ENCODE assay signal across 8 cellular contexts in genomic region chr4:183444149-183444952, GRCh38. TPM values are rescaled to one million over a fixed set of nuclear protein-coding genes. Genes with fewer than 3 reads are reported as not detected.
DNase-seq lines count a peak whose midpoint lies in the region; ATAC-seq, FAIRE-seq and TF ChIP-seq lines count a peak whose summit lies in the region.

Gene CDKN2AIP, plus strand, starts transcription at chr4:183444636. Its CDS starts 162 bp downstream, at chr4:183444798.

- H3K4me2 ChIP-seq in H1 (ENCODE audit: insufficient read depth in 1 of 2, low read depth in 2 of 2, low read length in 2 of 2) (peak within 1 kb of the TSS; percentile 77 to 93), mesendoderm (ENCODE audit: low read length) (peak within 1 kb of the TSS; percentile 78)

- H4K20me1 ChIP-seq in H1 (replicated peaks in 1 of 2; ENCODE audit: control insufficient read depth in 1 of 2, insufficient read depth in 2 of 2, low read length in 2 of 2): peaks cover 0 to 1% of the 10 kb centered on the region in 2 experiments

- peak within 1 kb of the TSS; percentile 88 for H2BK5ac ChIP-seq in H1 (ENCODE audit: low read depth, low read length)
- H2BK5ac ChIP-seq in mesendoderm (ENCODE audit: low read length): peak within 1 kb of the TSS; percentile 93

- DNase-seq in D341Med (ENCODE audit: low spot score) (peak; percentile 95), NT2/D1 (ENCODE audit: low read depth, low spot score) (peak; percentile 87), H1 (ENCODE audit: low read depth in 1 of 2, low spot score in 2 of 2) (peak; percentile 78 to 90), mesendoderm (peak; percentile 98)
- DNase-seq in activated CD8-positive, alpha-beta memory T cell treated with anti-CD3 and anti-CD28 coated beads, Interleukin-2, amount 10 ng/mL, durations not matched to agents 7 days and 5 days: peak; percentile 94
- DNase-seq in stimulated activated CD8-positive, alpha-beta memory T cell treated with anti-CD3 and anti-CD28 coated beads, Interleukin-15, amount 100 ng/mL, for 1 hour (ENCODE audit: low read depth): peak; percentile 83

- H4K91ac ChIP-seq in H1 (replicated peaks; ENCODE audit: insufficient read length, low read length): peak within 1 kb of the TSS; percentile 84

- no peaks in the 10 kb centered on the region; the same call in 1 of the 2 replicates for H3K79me1 ChIP-seq in H1 (ENCODE audit: low read depth, low read length)
- peaks cover 8% of the 10 kb centered on the region for H3K79me1 ChIP-seq in mesendoderm (ENCODE audit: low read length)

- H3K9me3 ChIP-seq in HUES48 (ENCODE audit: control insufficient read depth, insufficient read depth, low read length) (no peaks in the 10 kb centered on the region), NT2/D1 (ENCODE audit: insufficient read depth, low read length) (no peaks in the 10 kb centered on the region), H1 (ENCODE audit: insufficient read depth in 2 of 2, low read depth in 1 of 2, low read length in 1 of 2) (no peaks in the 10 kb centered on the region)

- H3K4me3 ChIP-seq in HUES48 (ENCODE audit: low read depth, low read length): peak within 1 kb of the TSS; percentile 86
- peak within 1 kb of the TSS; percentile 94 for H3K4me3 ChIP-seq in NT2/D1 (ENCODE audit: insufficient read length, low read depth)
- peak within 1 kb of the TSS; percentile 73 to 88 (median 79) for H3K4me3 ChIP-seq in H1 (ENCODE audit: extremely low read depth in 1 of 4, insufficient read depth in 2 of 4, low read depth in 3 of 4, low read length in 4 of 4)
- peak within 1 kb of the TSS; percentile 93 for H3K4me3 ChIP-seq in mesendoderm (ENCODE audit: low read length)

- no peak within 1 kb of the TSS for H3K23ac ChIP-seq in H1 (ENCODE audit: insufficient read length)
- peak within 1 kb of the TSS; percentile 97 for H3K23ac ChIP-seq in mesendoderm (ENCODE audit: low read length)

- H4K8ac ChIP-seq in H1 (ENCODE audit: extremely low read depth, insufficient read depth, low read length): peak within 1 kb of the TSS; percentile 96
- peak within 1 kb of the TSS; percentile 41 for H4K8ac ChIP-seq in mesendoderm (ENCODE audit: low read depth, low read length)

- peak in 1 of 2 experiments; percentile 23; a peak in 1 of 3 replicates for TF ChIP-seq EP300 in H1 (IDR thresholded peaks at IDR 0.05; ENCODE audit: borderline replicate concordance in 1 of 2, low read depth in 2 of 2, low read length in 2 of 2)

- H3K79me2 ChIP-seq in H1 (ENCODE audit: control insufficient read depth in 1 of 2, insufficient read depth in 2 of 2, low read length in 2 of 2) (peaks cover 0 to 22% of the 10 kb centered on the region in 2 experiments; a peak in 3 of 4 replicates), mesendoderm (ENCODE audit: control insufficient read depth, insufficient read depth, low read length) (peaks cover 12% of the 10 kb centered on the region)

- peak within 1 kb of the TSS; percentile 97 for H3K9ac ChIP-seq in HUES48 (ENCODE audit: low read depth, low read length)
- peak within 1 kb of the TSS; percentile 96 for H3K9ac ChIP-seq in NT2/D1 (ENCODE audit: insufficient read length, low read depth)
- H3K9ac ChIP-seq in H1 (replicated peaks in 1 of 4; ENCODE audit: extremely low read depth in 1 of 4, low read depth in 3 of 4, low read length in 3 of 4): peak within 1 kb of the TSS; percentile 82 to 90 (median 90)
- peak within 1 kb of the TSS; percentile 96 for H3K9ac ChIP-seq in mesendoderm (ENCODE audit: low read length)

- peaks cover 4% of the 10 kb centered on the region; the same call in 1 of the 2 replicates for H3K4me1 ChIP-seq in HUES48 (ENCODE audit: control insufficient read depth, insufficient read depth, low read length)
- H3K4me1 ChIP-seq in NT2/D1 (ENCODE audit: insufficient read depth, insufficient read length): peaks cover 4% of the 10 kb centered on the region
- H3K4me1 ChIP-seq in H1 (replicated peaks in 1 of 4; ENCODE audit: control insufficient read depth in 3 of 4, insufficient read depth in 4 of 4, low read length in 3 of 4): peaks cover 0 to 5% (median 0%) of the 10 kb centered on the region in 4 experiments; a peak in 2 of 7 replicates
- H3K4me1 ChIP-seq in mesendoderm (ENCODE audit: control insufficient read depth, low read depth, low read length): no peaks in the 10 kb centered on the region

- H3K27ac ChIP-seq in HUES48 (ENCODE audit: low read depth, low read length) (peak within 1 kb of the TSS; percentile 100), H1 (ENCODE audit: low read depth, low read length) (peak within 1 kb of the TSS; percentile 90), mesendoderm (ENCODE audit: low read depth, low read length) (peak within 1 kb of the TSS; percentile 99)

- H3K36me3 Mint-ChIP-seq in activated CD8-positive, alpha-beta memory T cell treated with anti-CD3 and anti-CD28 coated beads, Interleukin-2, amount 10 ng/mL, durations not matched to agents 7 days and 5 days: peaks cover 38% of the 10 kb centered on the region

- H2BK20ac ChIP-seq in H1 (ENCODE audit: low read length): no peak within 1 kb of the TSS

- peak within 1 kb of the TSS; percentile 88 for H3K18ac ChIP-seq in H1 (ENCODE audit: extremely low read depth, low read length)
- H3K18ac ChIP-seq in mesendoderm (ENCODE audit: low read length): peak within 1 kb of the TSS; percentile 43

- CTCF ChIA-PET in activated CD8-positive, alpha-beta memory T cell treated with anti-CD3 and anti-CD28 coated beads, Interleukin-2, amount 10 ng/mL, durations not matched to agents 7 days and 5 days (lab: Charles Lee): interaction anchor here (0.9 to 2.4 kb wide), 6 partner anchors 14 to 63 kb away, joined by 3 to 7 read pairs (median 4); no protein-coding TSS in a partner anchor
- CTCF ChIA-PET in H1 (lab: Charles Lee; ENCODE audit: partially characterized antibody): interaction anchor here (1.0 to 2.3 kb wide), 4 partner anchors 9 to 339 kb away, joined by 3 to 7 read pairs (median 3); no protein-coding TSS in a partner anchor

- no peaks in the 10 kb centered on the region for H3K27me3 Mint-ChIP-seq in activated CD8-positive, alpha-beta memory T cell treated with anti-CD3 and anti-CD28 coated beads, Interleukin-2, amount 10 ng/mL, durations not matched to agents 7 days and 5 days

- no peak for FAIRE-seq in H1 (lab: Jason Lieb, UNC)

- H2AFZ ChIP-seq in H1 (ENCODE audit: low read length): no peak within 1 kb of the TSS

- peak; percentile 84 for ATAC-seq in GM21423 (IDR thresholded peaks at IDR 0.05; ENCODE audit: unreplicated experiment)
- peak; percentile 88 for ATAC-seq in activated CD8-positive, alpha-beta memory T cell treated with anti-CD3 and anti-CD28 coated beads, Interleukin-2, amount 10 ng/mL, durations not matched to agents 7 days and 5 days

- H2BK120ac ChIP-seq in H1 (replicated peaks; ENCODE audit: low read depth, low read length) (no peak within 1 kb of the TSS), mesendoderm (ENCODE audit: low read depth, low read length) (no peak within 1 kb of the TSS)

- no peak for TF ChIP-seq CTCF in H1 (IDR thresholded peaks at IDR 0.05; ENCODE audit: control extremely low read depth in 1 of 3, insufficient read depth in 1 of 3, low read depth in 1 of 3, low read length in 3 of 3)

- peak; percentile 78 to 89 for TF ChIP-seq POLR2A in H1 (IDR thresholded peaks at IDR 0.05; ENCODE audit: control extremely low read depth in 1 of 2, low read depth in 2 of 2, low read length in 2 of 2)

- 0 out of 2 replicates have a peak within 1 kb of the TSS, but pooled peaks have one; percentile 84 for H2BK15ac ChIP-seq in H1 (ENCODE audit: low read length)
- no peak within 1 kb of the TSS for H2BK15ac ChIP-seq in mesendoderm (replicated peaks; ENCODE audit: low read depth)

- H3K36me3 ChIP-seq in HUES48 (ENCODE audit: control insufficient read depth, insufficient read depth, low read length) (peaks cover 36% of the 10 kb centered on the region), NT2/D1 (ENCODE audit: insufficient read depth, insufficient read length, low read length) (peaks cover 38% of the 10 kb centered on the region), H1 (ENCODE audit: control insufficient read depth in 2 of 4, insufficient read depth in 4 of 4, low read length in 3 of 4) (peaks cover 11 to 37% (median 22%) of the 10 kb centered on the region in 4 experiments), mesendoderm (ENCODE audit: control insufficient read depth, insufficient read depth, low read length) (peaks cover 5% of the 10 kb centered on the region)

- no peaks in the 10 kb centered on the region for H3K9me3 Mint-ChIP-seq in activated CD8-positive, alpha-beta memory T cell treated with anti-CD3 and anti-CD28 coated beads, Interleukin-2, amount 10 ng/mL, durations not matched to agents 7 days and 5 days (ENCODE audit: low read depth)

- POLR2A ChIA-PET in H1 (lab: Charles Lee; ENCODE audit: partially characterized antibody): interaction anchor here (0.7 to 2.9 kb wide), 21 partner anchors 10 to 1014 kb away, joined by 3 to 22 read pairs (median 5); partner anchors contain the start of genes ING2, STOX2 and WWC2

- peak within 1 kb of the TSS; percentile 99 for H3K4me3 Mint-ChIP-seq in activated CD8-positive, alpha-beta memory T cell treated with anti-CD3 and anti-CD28 coated beads, Interleukin-2, amount 10 ng/mL, durations not matched to agents 7 days and 5 days

- no peak within 1 kb of the TSS; the same call in 1 of the 2 replicates for H2AK5ac ChIP-seq in H1 (ENCODE audit: low read depth, low read length)
- H2AK5ac ChIP-seq in mesendoderm (ENCODE audit: low read length): no peak within 1 kb of the TSS

- TF ChIP-seq RAD21 in H1 (IDR thresholded peaks at IDR 0.05 in 1 of 2, conservative IDR thresholded peaks at IDR 0.05 in 1 of 2; ENCODE audit: low read depth in 2 of 2, low read length in 2 of 2): no peak

- H3K4me1 Mint-ChIP-seq in activated CD8-positive, alpha-beta memory T cell treated with anti-CD3 and anti-CD28 coated beads, Interleukin-2, amount 10 ng/mL, durations not matched to agents 7 days and 5 days: peaks cover 41% of the 10 kb centered on the region

- H3K27ac Mint-ChIP-seq in activated CD8-positive, alpha-beta memory T cell treated with anti-CD3 and anti-CD28 coated beads, Interleukin-2, amount 10 ng/mL, durations not matched to agents 7 days and 5 days: peak within 1 kb of the TSS; percentile 99

- peaks cover 5% of the 10 kb centered on the region; the same call in 1 of the 2 replicates for H3K23me2 ChIP-seq in H1 (ENCODE audit: low read depth, low read length)

- H4K5ac ChIP-seq in H1 (ENCODE audit: insufficient read length, low read depth, low read length) (peak within 1 kb of the TSS; percentile 86), mesendoderm (ENCODE audit: low read length) (no peak within 1 kb of the TSS)

- no peak within 1 kb of the TSS; the same call in 1 of the 2 replicates for H2BK12ac ChIP-seq in H1 (ENCODE audit: low read depth, low read length)

- no peak within 1 kb of the TSS for H3K14ac ChIP-seq in H1 (ENCODE audit: insufficient read length)

- no peaks in the 10 kb centered on the region for H3K27me3 ChIP-seq in HUES48 (ENCODE audit: control insufficient read depth, insufficient read depth, low read length)
- H3K27me3 ChIP-seq in NT2/D1 (ENCODE audit: insufficient read depth, insufficient read length): no peaks in the 10 kb centered on the region
- H3K27me3 ChIP-seq in H1 (replicated peaks in 1 of 4; ENCODE audit: control insufficient read depth in 3 of 4, extremely low read depth in 1 of 4, insufficient read depth in 3 of 4, low read length in 3 of 4): no peaks in the 10 kb centered on the region
- no peaks in the 10 kb centered on the region for H3K27me3 ChIP-seq in mesendoderm (ENCODE audit: insufficient read depth, low read length, poor library complexity)

- H3K56ac ChIP-seq in H1 (replicated peaks; ENCODE audit: insufficient read length, low read depth, low read length): peak within 1 kb of the TSS; percentile 54
- peak within 1 kb of the TSS; percentile 98 for H3K56ac ChIP-seq in mesendoderm (ENCODE audit: low read length)

- no peak within 1 kb of the TSS for H3K4ac ChIP-seq in H1 (replicated peaks; ENCODE audit: insufficient read length, low read depth, low read length)
- H3K4ac ChIP-seq in mesendoderm (ENCODE audit: low read depth, low read length): peak within 1 kb of the TSS; percentile 82

- WGBS in H1 (ENCODE audit: extremely low coverage in 1 of 2, insufficient coverage in 1 of 2, insufficient read length in 1 of 2, insufficient replicate concordance in 2 of 2, low coverage in 1 of 2, low lambda C conversion rate in 2 of 2, missing lambda C conversion rate in 1 of 2), 2 experiments: 2% methylated on average over 79 of the region's 101 CpGs; no CpG with 5 or more reads in 1 of the 2 experiments
- WGBS in mesendoderm (ENCODE audit: extremely low coverage, insufficient coverage, low lambda C conversion rate): no CpG with 5 or more reads among the region's 101 CpGs

RNA-seq across cellular contexts. Expression of gene CDKN2AIP, which starts in this region (rescaled TPM):
- 10 to 100 TPM; 27.8 to 28.8 TPM for total RNA-seq in activated CD8-positive, alpha-beta memory T cell treated with anti-CD3 and anti-CD28 coated beads, Interleukin-2, amount 10 ng/mL, durations not matched to agents 7 days and 5 days
- total RNA-seq in H1 (2021; fragmentation: NEBNext Ultra II Directional; extraction: Animal tissue kit (Norgen Biotek cat#: 25700)): 14.0 and 14.8 TPM in 2 replicates
- 5.5 and 6.0 TPM in 2 replicates for polyA plus RNA-seq in H1 (2011; rRNA removed)
- polyA plus RNA-seq in H1 (2011; cell fraction: cytosol; rRNA removed): 8.4 TPM
- polyA plus RNA-seq in H1 (2011; cell fraction: nucleus; rRNA removed): 5.4 TPM
- polyA plus RNA-seq in H1 (2012, experiment 1 of 2): 8.6 to 11.5 TPM (median 9.3 TPM) in 4 replicates
- 1.3 TPM for polyA plus RNA-seq in H1 (2012, experiment 2 of 2)
- polyA plus RNA-seq in H1 (2013, experiment 1 of 2): 7.6 TPM
- 7.5 TPM for polyA plus RNA-seq in H1 (2013, experiment 2 of 2)
- polyA minus RNA-seq in H1 (2011; rRNA and poly(A)+ RNA removed): 6.5 and 15.2 TPM in 2 replicates
- polyA minus RNA-seq in H1 (2011; cell fraction: cytosol; rRNA and poly(A)+ RNA removed): 10.6 TPM
- 21.9 TPM for polyA minus RNA-seq in H1 (2011; cell fraction: nucleus; rRNA and poly(A)+ RNA removed)
- polyA plus RNA-seq in mesendoderm (2013, experiment 1 of 2): 12.5 TPM
- polyA plus RNA-seq in mesendoderm (2013, experiment 2 of 2): 12.1 TPM

Comparison
In these comparisons a context has a peak if more than half of its experiments do, and no peak if none do; other contexts are left out.
1. Peak in every context shown above with its lines: DNase-seq, ATAC-seq, H3K4me3 ChIP-seq and H3K27ac ChIP-seq.